18 cellular contexts compared by ENCODE assay signal in genomic region chr13:24672141-24673132, GRCh38. TPM values are rescaled to one million over a fixed set of nuclear protein-coding genes. Genes with fewer than 3 reads are reported as not detected.
DNase-seq lines count a peak whose midpoint lies in the region; ATAC-seq, FAIRE-seq and TF ChIP-seq lines count a peak whose summit lies in the region.
"Had no signal": no experiment of that assay in that cellular context is flagged by ENCODE, and none has a peak within 500 bp of the region (broad histone marks: within the 10 kb centered on the region; RNA-seq: fewer than 3 reads in every experiment).

No MANE protein-coding gene starts in this region.

- H3K4me3 ChIP-seq in GM23248 (peak overlapping the region; percentile 34; the same call in 1 of the 2 replicates), keratinocyte (ENCODE audit: control insufficient read depth in 2 of 3, extremely low read depth in 1 of 3, insufficient read depth in 2 of 3, low read depth in 1 of 3, low read length in 3 of 3) (no peak overlapping the region)

- POLR2A ChIA-PET in RWPE1 (lab: Yijun Ruan, JAX; ENCODE audit: low non-redundant PET), result no interaction called here
- POLR2A ChIA-PET in CD4-positive, alpha-beta T cell (lab: Charles Lee), result interaction anchor here (0.6 kb wide), 1 partner anchor 1303 kb away, joined by 3 read pairs; no protein-coding TSS in a partner anchor

- no peak overlapping the region for H3K27ac Mint-ChIP-seq in CD4-positive, alpha-beta T cell
- H3K27ac Mint-ChIP-seq: activated CD8-positive, alpha-beta T cell treated with anti-CD3 and anti-CD28 coated beads for 36 hours; activated naive CD8-positive, alpha-beta T cell treated with anti-CD3 and anti-CD28 coated beads, Interleukin-2, amount 10 ng/mL, durations not matched to agents 7 days and 5 days had no signal

- peak; percentile 43 for DNase-seq in GM23248
- DNase-seq in RWPE1 (ENCODE audit: low spot score), result no peak
- DNase-seq in keratinocyte (ENCODE audit: low read depth, low spot score), result no peak
- DNase-seq in renal cortical epithelial cell (ENCODE audit: low read depth), result peak; percentile 70
- no peak for DNase-seq in CD4-positive, alpha-beta T cell
- DNase-seq: activated CD8-positive, alpha-beta T cell treated with anti-CD3 and anti-CD28 coated beads for 36 hours; activated naive CD8-positive, alpha-beta T cell treated with anti-CD3 and anti-CD28 coated beads, Interleukin-2, amount 10 ng/mL, durations not matched to agents 7 days and 5 days; GF-D8; NCI-H1105; NCI-H774 had no signal

- H3K79me2 ChIP-seq in GM23248 (ENCODE audit: insufficient read depth), result no peaks in the 10 kb centered on the region
- no peaks in the 10 kb centered on the region for H3K79me2 ChIP-seq in keratinocyte (ENCODE audit: control insufficient read depth, insufficient read depth, low read length)

- H3K36me3 ChIP-seq in GM23248 (ENCODE audit: low read depth) (no peaks in the 10 kb centered on the region), keratinocyte (ENCODE audit: control insufficient read depth in 2 of 2, extremely low read depth in 1 of 2, insufficient read depth in 2 of 2, low read length in 2 of 2) (no peaks in the 10 kb centered on the region)
- H3K36me3 ChIP-seq: right lobe of liver had no signal

- in situ Hi-C loops in GM23248 (cut with MboI), result no loop called here

- TF ChIP-seq CTCF in RWPE1 (conservative IDR thresholded peaks at IDR 0.05; ENCODE audit: low read depth), result no peak
- no peak for TF ChIP-seq CTCF in keratinocyte (optimal IDR thresholded peaks at IDR 0.05 in 1 of 3, IDR thresholded peaks at IDR 0.05 in 1 of 3, conservative IDR thresholded peaks at IDR 0.05 in 1 of 3; ENCODE audit: extremely low read depth in 1 of 3, insufficient read depth in 2 of 3, low read length in 3 of 3)
- no peak for TF ChIP-seq CTCF in CD4-positive, alpha-beta T cell (IDR thresholded peaks at IDR 0.05)

- H3K9me2 ChIP-seq in GM23248 (ENCODE audit: insufficient read depth), result no peaks in the 10 kb centered on the region

- H3K4me2 ChIP-seq in GM23248 (ENCODE audit: unreplicated experiment), result peak overlapping the region; percentile 97
- peak overlapping the region; percentile 87 for H3K4me2 ChIP-seq in keratinocyte (ENCODE audit: control insufficient read depth, extremely low read depth, insufficient read depth, low read depth, low read length)

- peaks cover 22% of the 10 kb centered on the region for H3F3A ChIP-seq in GM23248 (ENCODE audit: insufficient read depth)

- CTCF ChIA-PET in RWPE1 (lab: Yijun Ruan, JAX), result interaction anchor here (0.5 to 1.2 kb wide), 10 partner anchors 8 to 1717 kb away, joined by 3 to 6 read pairs (median 4); partner anchors contain the start of gene ATP12A
- CTCF ChIA-PET in CD4-positive, alpha-beta T cell (lab: Charles Lee), result no interaction called here

- H3K4me3 Mint-ChIP-seq in CD4-positive, alpha-beta T cell, result no peak overlapping the region
- H3K4me3 Mint-ChIP-seq: activated CD8-positive, alpha-beta T cell treated with anti-CD3 and anti-CD28 coated beads for 36 hours; activated naive CD8-positive, alpha-beta T cell treated with anti-CD3 and anti-CD28 coated beads, Interleukin-2, amount 10 ng/mL, durations not matched to agents 7 days and 5 days had no signal

- H3K9me3 Mint-ChIP-seq in CD4-positive, alpha-beta T cell, result no peaks in the 10 kb centered on the region
- H3K9me3 Mint-ChIP-seq: activated CD8-positive, alpha-beta T cell treated with anti-CD3 and anti-CD28 coated beads for 36 hours; activated naive CD8-positive, alpha-beta T cell treated with anti-CD3 and anti-CD28 coated beads, Interleukin-2, amount 10 ng/mL, durations not matched to agents 7 days and 5 days had no signal

- H3K9me1 ChIP-seq in keratinocyte (ENCODE audit: control insufficient read depth, extremely low read depth, insufficient read depth, low read length), result no peaks in the 10 kb centered on the region

- H3K9me3 ChIP-seq in GM23248 (ENCODE audit: low read depth), result no peaks in the 10 kb centered on the region
- H3K9me3 ChIP-seq in keratinocyte (ENCODE audit: control insufficient read depth, low read depth, low read length), result no peaks in the 10 kb centered on the region
- no peaks in the 10 kb centered on the region for H3K9me3 ChIP-seq in CD4-positive, alpha-beta T cell (ENCODE audit: control insufficient read depth, low read length)
- H3K9me3 ChIP-seq: right lobe of liver had no signal

- H3K4me1 Mint-ChIP-seq in CD4-positive, alpha-beta T cell (ENCODE audit: low read depth), result peaks cover 11% of the 10 kb centered on the region

- peaks cover 35% of the 10 kb centered on the region for H3K27me3 Mint-ChIP-seq in CD4-positive, alpha-beta T cell

- H3K27me3 ChIP-seq in GM23248 (replicated peaks; ENCODE audit: insufficient read depth) (no peaks in the 10 kb centered on the region), keratinocyte (ENCODE audit: control insufficient read depth, extremely low read depth, insufficient read depth, low read length) (no peaks in the 10 kb centered on the region)
- peaks cover 4% of the 10 kb centered on the region for H3K27me3 ChIP-seq in CD4-positive, alpha-beta T cell (ENCODE audit: control insufficient read depth, insufficient read depth, low read length)
- H3K27me3 ChIP-seq: right lobe of liver had no signal

- ATAC-seq in HG02973 (IDR thresholded peaks at IDR 0.05; ENCODE audit: unreplicated experiment) (no peak), HG03442 (IDR thresholded peaks at IDR 0.05; ENCODE audit: unreplicated experiment) (no peak), GM19035 (IDR thresholded peaks at IDR 0.05; ENCODE audit: unreplicated experiment) (no peak)
- ATAC-seq in CD4-positive, alpha-beta T cell (ENCODE audit: poor library complexity), result no peak

- H3K27ac ChIP-seq in GM23248 (peak overlapping the region; percentile 100), RWPE1 (peak overlapping the region; percentile 78), keratinocyte (ENCODE audit: control insufficient read depth, insufficient read depth, low read length) (peak overlapping the region; percentile 95)
- H3K27ac ChIP-seq in CD4-positive, alpha-beta T cell (ENCODE audit: low read depth, low read length), result no peak overlapping the region
- H3K27ac ChIP-seq: HL-60, right lobe of liver had no signal

- intact Hi-C loops in CD4-positive, alpha-beta T cell (cut with DNase I, micrococcal nuclease), result loop anchor here in 1 of 2 experiments (5.0 kb wide), 1 partner anchor 95 kb away; no protein-coding TSS in a partner anchor

- WGBS in GM23248 (ENCODE audit: low coverage in 1 of 2, low lambda C conversion rate in 2 of 2, missing lambda C conversion rate in 2 of 2), 2 experiments, result 60 to 61% methylated on average over 9 of the region's 9 CpGs

- dilution Hi-C loops in keratinocyte (cut with MboI; ENCODE audit: extremely low pct_ligation_motif_present, low sequenced_read_pairs), result no loop called here

- peaks cover 21% of the 10 kb centered on the region for H3K4me1 ChIP-seq in GM23248 (ENCODE audit: insufficient read depth)
- peaks cover 48% of the 10 kb centered on the region for H3K4me1 ChIP-seq in keratinocyte (ENCODE audit: control insufficient read depth, extremely low read depth, insufficient read depth, low read length)

- no peaks in the 10 kb centered on the region for H4K20me1 ChIP-seq in GM23248 (ENCODE audit: insufficient read depth)
- H4K20me1 ChIP-seq in keratinocyte (ENCODE audit: control insufficient read depth, extremely low read depth, insufficient read depth, low read length), result no peaks in the 10 kb centered on the region

- H3K9ac ChIP-seq in GM23248, result peak overlapping the region; percentile 96
- H3K9ac ChIP-seq in keratinocyte (ENCODE audit: control insufficient read depth, extremely low read depth, insufficient read depth, low read length), result peak overlapping the region; percentile 85

- H2AFZ ChIP-seq in GM23248, result peak overlapping the region; percentile 90; the same call in 1 of the 2 replicates
- peak overlapping the region; percentile 38 for H2AFZ ChIP-seq in keratinocyte (ENCODE audit: control insufficient read depth, low read length)

- no peak for FAIRE-seq in keratinocyte (lab: Jason Lieb, UNC)
- FAIRE-seq: D721Med, islet of Langerhans had no signal

- no peaks in the 10 kb centered on the region for H3K36me3 Mint-ChIP-seq in CD4-positive, alpha-beta T cell (ENCODE audit: low read depth)
- H3K36me3 Mint-ChIP-seq: activated naive CD8-positive, alpha-beta T cell treated with anti-CD3 and anti-CD28 coated beads, Interleukin-2, amount 10 ng/mL, durations not matched to agents 7 days and 5 days had no signal

RNA-seq across cellular contexts. Expression of gene ATP12A, which starts 7.8 kb away (rescaled TPM):
- not detected in 2 replicates for total RNA-seq in GM23248 (2014; rRNA removed; shearing (Covaris generic))
- polyA plus RNA-seq in GM23248 (2016; fragmentation: Nextera tagmentation; extraction: Ambion mirVana), result not detected in 2 replicates
- polyA plus RNA-seq in keratinocyte, result 0.42 to 1.5 TPM (median 0.79 TPM) in 3 replicates
- polyA plus RNA-seq in keratinocyte (2011; ENCODE audit: low read depth), result 41.0 TPM
- 0.29 and 0.74 TPM in 2 replicates for polyA plus RNA-seq in keratinocyte (2011; cell fraction: cytosol; rRNA removed)
- 1.9 and 4.7 TPM in 2 replicates for polyA plus RNA-seq in keratinocyte (2011; cell fraction: nucleus; rRNA removed)
- polyA plus RNA-seq in keratinocyte (2012; ENCODE audit: low replicate concordance), result 1.1 and 57.8 TPM in 2 replicates
- 0.69 to 3.6 TPM (median 2.3 TPM) in 3 replicates for polyA minus RNA-seq in keratinocyte
- not detected for polyA minus RNA-seq in keratinocyte (2011; cell fraction: cytosol; rRNA and poly(A)+ RNA removed)
- 3.0 and 5.1 TPM in 2 replicates for polyA minus RNA-seq in keratinocyte (2011; cell fraction: nucleus; rRNA and poly(A)+ RNA removed)
- total RNA-seq in renal cortical epithelial cell, result not detected in 2 replicates
- under 1 TPM; 0.05 to 0.06 TPM for total RNA-seq in CD4-positive, alpha-beta T cell
- total RNA-seq: activated naive CD8-positive, alpha-beta T cell treated with anti-CD3 and anti-CD28 coated beads, Interleukin-2, amount 10 ng/mL, durations not matched to agents 7 days and 5 days; mononuclear cell; right lobe of liver had no signal

Comparison
In these comparisons a context has a peak if more than half of its experiments do, and no peak if none do; other contexts are left out.
1. DNase-seq: peak in GM23248 (single experiment) and renal cortical epithelial cell (single experiment); none in RWPE1 (single experiment), keratinocyte (single experiment) and CD4-positive, alpha-beta T cell (0 of 10).